ENCODE assay signal across 1 cellular context in the genomic region with DNA sequence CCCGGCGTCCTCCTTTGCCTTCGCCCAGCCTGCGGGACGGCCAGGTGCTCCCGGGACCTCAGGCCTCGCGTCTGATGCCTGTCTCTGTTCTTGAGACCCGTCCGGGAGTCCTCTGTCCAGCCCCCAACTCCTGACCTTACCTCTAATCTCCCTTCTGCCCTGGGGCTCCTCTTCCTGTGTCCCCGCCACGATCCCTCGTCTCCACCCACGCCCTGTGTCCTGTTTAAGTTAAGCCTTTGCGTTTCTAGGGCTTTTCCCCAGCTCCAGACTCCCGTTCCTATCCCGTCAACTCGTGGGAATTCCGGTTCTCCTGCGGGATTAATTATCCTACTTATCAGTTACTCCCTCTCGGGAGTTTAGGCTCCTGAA.
TF ChIP-seq lines count a peak whose summit lies in the region.

No MANE protein-coding gene starts in this region.

TF ChIP-seq in IMR-90, 13 proteins besides CTCF, POLR2A, EP300 and RAD21:
- TF ChIP-seq RCOR1 (IDR thresholded peaks at IDR 0.05; ENCODE audit: insufficient replicate concordance, low read length), result no peak
- peak; percentile 42; the same call in 1 of the 2 replicates for TF ChIP-seq MXI1 (IDR thresholded peaks at IDR 0.05; ENCODE audit: borderline replicate concordance, low read depth, low read length)
